ENCODE assay signal across 8 cellular contexts in the genomic region with DNA sequence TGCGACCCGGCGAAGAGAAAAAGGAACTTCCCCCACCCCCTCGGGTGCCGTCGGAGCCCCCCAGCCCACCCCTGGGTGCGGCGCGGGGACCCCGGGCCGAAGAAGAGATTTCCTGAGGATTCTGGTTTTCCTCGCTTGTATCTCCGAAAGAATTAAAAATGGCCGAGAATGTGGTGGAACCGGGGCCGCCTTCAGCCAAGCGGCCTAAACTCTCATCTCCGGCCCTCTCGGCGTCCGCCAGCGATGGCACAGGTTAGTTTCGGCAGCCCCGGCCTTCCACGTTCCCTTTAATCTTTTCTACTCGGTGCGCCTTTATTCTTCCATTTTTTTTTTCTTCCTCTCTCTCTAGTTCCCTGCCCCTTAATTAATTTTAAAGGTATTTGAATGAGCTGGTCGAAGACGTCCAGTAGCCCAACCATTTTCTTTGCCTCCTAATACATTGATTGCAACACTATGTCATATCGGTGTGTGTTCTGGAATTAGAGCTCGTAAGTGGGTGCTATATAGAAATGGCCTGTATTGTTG. TPM values are rescaled to one million over a fixed set of nuclear protein-coding genes. Genes with fewer than 3 reads are reported as not detected.
DNase-seq lines count a peak whose midpoint lies in the region; TF ChIP-seq lines count a peak whose summit lies in the region.

No MANE protein-coding gene starts in this region.

- H2AFZ ChIP-seq in Karpas-422 (ENCODE audit: low read length), result no peak overlapping the region

- H3K4me2 ChIP-seq in Karpas-422 (ENCODE audit: low read depth, low read length, poor library complexity, severe bottlenecking), result peak overlapping the region; percentile 87

- no peaks in the 10 kb centered on the region for H3K9me2 ChIP-seq in Karpas-422 (replicated peaks; ENCODE audit: insufficient read depth, low read length)

- no peak for TF ChIP-seq POLR2A in erythroblast (IDR thresholded peaks at IDR 0.05; ENCODE audit: low read length)

- peak overlapping the region; percentile 76 for H3K4me3 ChIP-seq in Karpas-422 (ENCODE audit: low read length)
- peak overlapping the region; percentile 87 to 93 for H3K4me3 ChIP-seq in muscle layer of colon (ENCODE audit: low read depth in 1 of 2, low read length in 2 of 2)

- H3K36me3 ChIP-seq in Karpas-422 (ENCODE audit: insufficient read depth, low read length), result peaks cover 28% of the 10 kb centered on the region
- no peaks in the 10 kb centered on the region for H3K36me3 ChIP-seq in muscle layer of colon (ENCODE audit: insufficient read depth, low read length)

- no peaks in the 10 kb centered on the region for H3K9me3 ChIP-seq in Karpas-422 (ENCODE audit: low read length)
- no peaks in the 10 kb centered on the region for H3K9me3 ChIP-seq in muscle layer of colon (ENCODE audit: low read length)

- H3K9ac ChIP-seq in Karpas-422 (ENCODE audit: low read length) (peak overlapping the region; percentile 99), muscle layer of colon (ENCODE audit: low read length) (peak overlapping the region; percentile 98)

- peaks cover 57% of the 10 kb centered on the region for H3K79me2 ChIP-seq in Karpas-422 (ENCODE audit: low read length)

- H4K20me1 ChIP-seq in Karpas-422 (ENCODE audit: insufficient read depth, low read depth, low read length), result peaks cover 40% of the 10 kb centered on the region

- DNase-seq in activated CD4-positive, CD25-positive, alpha-beta regulatory T cell treated with anti-CD3 and anti-CD28 coated beads, Interleukin-2, amount 50 U/mL, for 72 hours, result peak; percentile 47
- no peak for DNase-seq in activated CD4-positive, CD25-positive, alpha-beta regulatory T cell (lab: John Stamatoyannopoulos, UW)
- DNase-seq in Karpas-422 (peak; percentile 83), erythroblast (lab: John Stamatoyannopoulos, UW) (peak; percentile 76 to 82), NCI-H1048 (lab: John Stamatoyannopoulos, UW) (no peak), GDM1 (lab: John Stamatoyannopoulos, UW) (no peak)

- H3K4me1 ChIP-seq in Karpas-422 (ENCODE audit: low read length), result peaks cover 37% of the 10 kb centered on the region
- H3K4me1 ChIP-seq in muscle layer of colon (ENCODE audit: insufficient read depth, low read length), result peaks cover 37% of the 10 kb centered on the region

- TF ChIP-seq CTCF in VCaP (conservative IDR thresholded peaks at IDR 0.05), result no peak

- H3K27me3 ChIP-seq in Karpas-422 (ENCODE audit: low read length) (no peaks in the 10 kb centered on the region), muscle layer of colon (ENCODE audit: control insufficient read depth in 1 of 2, insufficient read depth in 2 of 2, low read length in 2 of 2) (no peaks in the 10 kb centered on the region)

- H3K27ac ChIP-seq in Karpas-422 (ENCODE audit: low read length) (peak overlapping the region; percentile 94), VCaP (peak overlapping the region; percentile 100), muscle layer of colon (ENCODE audit: low read depth, low read length) (peak overlapping the region; percentile 98)

RNA-seq across cellular contexts. Expression of a gene that starts 0.5 kb away (rescaled TPM):
- 55.6 and 63.8 TPM in 2 replicates for total RNA-seq in Karpas-422 (2014; rRNA removed; shearing (Covaris generic); ENCODE audit: low replicate concordance)

Comparison
In these comparisons a context has a peak if more than half of its experiments do, and no peak if none do; other contexts are left out.
1. DNase-seq: peak in activated CD4-positive, CD25-positive, alpha-beta regulatory T cell treated with anti-CD3 and anti-CD28 coated beads, Interleukin-2, amount 50 U/mL, for 72 hours (single experiment), Karpas-422 (single experiment) and erythroblast (2 of 2); none in activated CD4-positive, CD25-positive, alpha-beta regulatory T cell (0 of 4), NCI-H1048 (single experiment) and GDM1 (single experiment).
2. Peak in every context shown above with its lines, with median percentiles within 50 percentile points of each other: H3K27ac ChIP-seq.